In genomic region chr2:236968101-236968886, GRCh38 we compare ENCODE assay signal across 10 cellular contexts.
DNase-seq lines count a peak whose midpoint lies in the region; ATAC-seq and TF ChIP-seq lines count a peak whose summit lies in the region.
"Had no signal": no experiment of that assay in that cellular context is flagged by ENCODE, and none has a peak within 500 bp of the region (broad histone marks: within the 10 kb centered on the region; RNA-seq: fewer than 3 reads in every experiment).

No MANE protein-coding gene starts in this region.

- no peaks in the 10 kb centered on the region for H3K79me2 ChIP-seq in DND-41 (ENCODE audit: insufficient read depth, low read length)

- H3K9ac ChIP-seq in DND-41 (ENCODE audit: low read depth, low read length): no peak overlapping the region

- no peaks in the 10 kb centered on the region for H3K9me3 ChIP-seq in DND-41 (ENCODE audit: insufficient read depth, low read length, severe bottlenecking)
- H3K9me3 ChIP-seq: MG63, thyroid gland had no signal

- no peak overlapping the region for H3K4me3 ChIP-seq in DND-41 (ENCODE audit: low read depth in 1 of 2, low read length in 2 of 2)
- H3K4me3 ChIP-seq: MG63, thyroid gland had no signal

- DNase-seq in DND-41: peak; percentile 54
- DNase-seq in T-helper 2 cell: peak in 3 of 5 experiments; percentile 44 to 80 (median 73)
- peak; percentile 42 for DNase-seq in left kidney (ENCODE audit: low read depth, low spot score)
- DNase-seq in iPS-NIHi11 (ENCODE audit: low spot score): no peak
- no peak for DNase-seq in GF-D8 (lab: John Stamatoyannopoulos, UW)
- DNase-seq: MG63, thyroid gland had no signal

- H3K27ac ChIP-seq in DND-41 (ENCODE audit: low read length): no peak overlapping the region
- H3K27ac ChIP-seq: thyroid gland had no signal

- H3K4me2 ChIP-seq in DND-41 (ENCODE audit: insufficient read depth, low read length): no peak overlapping the region

- peaks cover 19% of the 10 kb centered on the region for H3K27me3 ChIP-seq in DND-41 (ENCODE audit: insufficient read depth, low read length, poor library complexity)
- H3K27me3 ChIP-seq: MG63, thyroid gland had no signal

- ATAC-seq in DND-41 (ENCODE audit: insufficient read depth, low read depth): peak; percentile 65
- ATAC-seq in GM21529 (IDR thresholded peaks at IDR 0.05; ENCODE audit: unreplicated experiment): peak; percentile 58
- no peak for ATAC-seq in GM18502 (IDR thresholded peaks at IDR 0.05; ENCODE audit: poor library complexity, unreplicated experiment)
- no peak for ATAC-seq in GM21381 (IDR thresholded peaks at IDR 0.05; ENCODE audit: unreplicated experiment)

- no peaks in the 10 kb centered on the region for H3K36me3 ChIP-seq in DND-41 (ENCODE audit: insufficient read depth, low read length)
- H3K36me3 ChIP-seq: MG63, thyroid gland had no signal

- H2AFZ ChIP-seq in DND-41 (ENCODE audit: low read depth, low read length): no peak overlapping the region

- H4K20me1 ChIP-seq in DND-41 (ENCODE audit: insufficient read depth, low read length): no peaks in the 10 kb centered on the region

- no peak for TF ChIP-seq CTCF in DND-41 (IDR thresholded peaks at IDR 0.05; ENCODE audit: borderline replicate concordance, extremely low read depth, low read length, poor library complexity, severe bottlenecking)

- H3K4me1 ChIP-seq in DND-41 (ENCODE audit: insufficient read depth, low read length): peaks cover 13% of the 10 kb centered on the region; the same call in 1 of the 2 replicates

Comparison
In these comparisons a context has a peak if more than half of its experiments do, and no peak if none do; other contexts are left out.
1. ATAC-seq: peak in DND-41 (single experiment) and GM21529 (single experiment); none in GM18502 (single experiment) and GM21381 (single experiment).
2. DNase-seq: peak in DND-41 (single experiment), T-helper 2 cell (3 of 5) and left kidney (single experiment); none in iPS-NIHi11 (single experiment) and GF-D8 (single experiment).